In the genomic region with DNA sequence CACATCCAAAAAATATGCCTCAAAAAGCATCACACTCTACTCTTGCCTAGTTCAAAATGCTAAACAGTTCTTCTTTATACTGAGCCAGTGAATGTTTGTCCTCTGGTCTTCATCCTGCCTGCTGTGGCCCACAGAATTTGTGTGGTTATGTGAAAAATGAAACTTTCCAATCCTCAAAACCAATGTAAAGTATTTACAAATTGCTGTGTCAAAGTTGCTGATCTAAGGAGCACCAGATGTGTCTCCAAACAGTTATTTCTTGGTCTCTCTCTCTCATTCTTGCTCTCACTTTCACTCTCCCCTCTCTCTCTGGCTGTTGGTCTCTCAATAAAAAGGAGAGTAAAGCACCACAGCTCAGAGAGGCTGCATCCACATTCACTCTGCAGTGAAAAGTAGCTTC, we compare ENCODE assay signal across 15 cellular contexts. TPM values are rescaled to one million over a fixed set of nuclear protein-coding genes. Genes with fewer than 3 reads are reported as not detected.
A peak's percentile ranks its signal among the peaks of the same experiment; 100 is the strongest.
DNase-seq lines count a peak whose midpoint lies in the region; ATAC-seq and TF ChIP-seq lines count a peak whose summit lies in the region.
"Had no signal": no experiment of that assay in that cellular context is flagged by ENCODE, and none has a peak within 500 bp of the region (broad histone marks: within the 10 kb centered on the region; RNA-seq: fewer than 3 reads in every experiment).

No MANE protein-coding gene starts in this region.

- POLR2A ChIA-PET in HEK293T (lab: Yijun Ruan, JAX): no interaction called here

- DNase-seq in dedifferentiated amniotic fluid mesenchymal stem cell (ENCODE audit: extremely low spot score) (peak; percentile 30), NCI-H1417 treated with DMSO at 0.1 percent for 48 hours (lab: John Stamatoyannopoulos, UW) (no peak), glomerular visceral epithelial cell (ENCODE audit: extremely low spot score) (no peak), HEK293T (ENCODE audit: extremely low spot score) (no peak), omental fat pad (ENCODE audit: low spot score) (no peak)
- DNase-seq: activated CD8-positive, alpha-beta T cell treated with anti-CD3 and anti-CD28 coated beads, Interleukin-2, amount 10 ng/mL, durations not matched to agents 7 days and 5 days; Caco-2; esophagus squamous epithelium; NCI-H2171; posterior cingulate gyrus; SIG-M5; upper lobe of left lung had no signal

- no peak for TF ChIP-seq CTCF in omental fat pad (IDR thresholded peaks at IDR 0.05)

- peak; percentile 80 for ATAC-seq in GM18858 (IDR thresholded peaks at IDR 0.05; ENCODE audit: unreplicated experiment)
- peak; percentile 64 for ATAC-seq in GM21528 (IDR thresholded peaks at IDR 0.05; ENCODE audit: low FRiP score, unreplicated experiment)
- peak; percentile 73 for ATAC-seq in HG03139 (IDR thresholded peaks at IDR 0.05; ENCODE audit: unreplicated experiment)
- ATAC-seq in omental fat pad (ENCODE audit: low FRiP score): no peak
- ATAC-seq: activated CD8-positive, alpha-beta T cell treated with anti-CD3 and anti-CD28 coated beads, Interleukin-2, amount 10 ng/mL, durations not matched to agents 7 days and 5 days had no signal

- CTCF ChIA-PET in HEK293T (lab: Yijun Ruan, JAX): no interaction called here

TF ChIP-seq in HEK293T, 16 proteins besides CTCF, POLR2A, EP300 and RAD21:
- TF ChIP-seq FOXM1 (IDR thresholded peaks at IDR 0.05; ENCODE audit: borderline replicate concordance) (no peak), TARDBP (IDR thresholded peaks at IDR 0.05) (no peak), LEF1 (IDR thresholded peaks at IDR 0.05; ENCODE audit: borderline replicate concordance) (no peak), FOXA1 (IDR thresholded peaks at IDR 0.05) (no peak), FOXK2 (IDR thresholded peaks at IDR 0.05) (no peak), L3MBTL2 (conservative IDR thresholded peaks at IDR 0.05) (no peak), SUZ12 (IDR thresholded peaks at IDR 0.05) (no peak), ZNF384 (IDR thresholded peaks at IDR 0.05) (no peak), CTBP1 (IDR thresholded peaks at IDR 0.05; ENCODE audit: borderline replicate concordance) (no peak), SP1 (IDR thresholded peaks at IDR 0.05) (no peak), BHLHE40 (IDR thresholded peaks at IDR 0.05; ENCODE audit: borderline replicate concordance) (no peak), NFRKB (IDR thresholded peaks at IDR 0.05) (no peak), ARNT (IDR thresholded peaks at IDR 0.05) (no peak), HDGF (IDR thresholded peaks at IDR 0.05; ENCODE audit: borderline replicate concordance) (no peak)
- TF ChIP-seq, protein P1, sequence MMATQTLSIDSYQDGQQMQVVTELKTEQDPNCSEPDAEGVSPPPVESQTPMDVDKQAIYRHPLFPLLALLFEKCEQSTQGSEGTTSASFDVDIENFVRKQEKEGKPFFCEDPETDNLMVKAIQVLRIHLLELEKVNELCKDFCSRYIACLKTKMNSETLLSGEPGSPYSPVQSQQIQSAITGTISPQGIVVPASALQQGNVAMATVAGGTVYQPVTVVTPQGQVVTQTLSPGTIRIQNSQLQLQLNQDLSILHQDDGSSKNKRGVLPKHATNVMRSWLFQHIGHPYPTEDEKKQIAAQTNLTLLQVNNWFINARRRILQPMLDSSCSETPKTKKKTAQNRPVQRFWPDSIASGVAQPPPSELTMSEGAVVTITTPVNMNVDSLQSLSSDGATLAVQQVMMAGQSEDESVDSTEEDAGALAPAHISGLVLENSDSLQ (IDR thresholded peaks at IDR 0.05): no peak

RNA-seq across cellular contexts. Expression of a gene that starts 23.0 kb away (rescaled TPM):
- 10 to 100 TPM; 18.5 to 43.0 (median 23.6) TPM for total RNA-seq in omental fat pad
